ENCODE assay signal across 30 cellular contexts in genomic region chr5:82182662-82183061, GRCh38.
DNase-seq lines count a peak whose midpoint lies in the region; FAIRE-seq and TF ChIP-seq lines count a peak whose summit lies in the region.
"Had no signal": no experiment of that assay in that cellular context is flagged by ENCODE, and none has a peak within 500 bp of the region (broad histone marks: within the 10 kb centered on the region; RNA-seq: fewer than 3 reads in every experiment).

No MANE protein-coding gene starts in this region.

- TF ChIP-seq CTCF in HEK293 (tag by site-specific recombination; IDR thresholded peaks at IDR 0.05): no peak

- H3K4me1 ChIP-seq in HEK293 (ENCODE audit: control insufficient read depth, insufficient read depth, low read length): no peaks in the 10 kb centered on the region
- H3K4me1 ChIP-seq: A549, BLaER1, Caco-2 had no signal

- no peak overlapping the region for H3K27ac ChIP-seq in HEK293 (ENCODE audit: extremely low read depth, low read depth, low read length)
- H3K27ac ChIP-seq: 22Rv1, A549, BLaER1, C4-2B had no signal

- DNase-seq in GM12892 (ENCODE audit: insufficient read length) (no peak), COLO829 (ENCODE audit: low spot score) (no peak), erythroblast (lab: John Stamatoyannopoulos, UW) (no peak)
- DNase-seq: 8988T; ACHN; AML-193; BE2C; C1 segment of cervical spinal cord; Caco-2; Calu3; CD4-positive, alpha-beta memory T cell; CD4-positive, alpha-beta T cell; CD4-positive, CD25-positive, alpha-beta regulatory T cell; CD8-positive, alpha-beta memory T cell; CD8-positive, alpha-beta T cell; COR-L47; DMS 273 treated with DMSO at 0.1 percent for 48 hours; DMS153; DMS53; DMS79; DMS79 treated with DMSO at 0.1 percent for 48 hours; DND-41; EL had no signal

- no peak overlapping the region for H3K4me3 ChIP-seq in HEK293 (ENCODE audit: low read depth, low read length)
- H3K4me3 ChIP-seq: A549; BLaER1; BLaER1 treated with 17β-estradiol and CSF1 and Interleukin-3, amounts not matched to agents 10 nM and 100 nM had no signal

- POLR2A ChIA-PET in HEK293 (lab: Yijun Ruan, JAX): no interaction called here

- CTCF ChIA-PET in HEK293 (lab: Yijun Ruan, JAX): no interaction called here

- H3K36me3 ChIP-seq in HEK293 (ENCODE audit: control insufficient read depth in 2 of 2, insufficient read depth in 1 of 2, low read length in 2 of 2): no peaks in the 10 kb centered on the region
- H3K36me3 ChIP-seq: BE2C had no signal

- TF ChIP-seq POLR2A in GM12892 (IDR thresholded peaks at IDR 0.05; ENCODE audit: low read depth, low read length) (no peak), erythroblast (IDR thresholded peaks at IDR 0.05; ENCODE audit: low read length) (no peak)

- peak; percentile 5 for FAIRE-seq in GM12892 (lab: Jason Lieb, UNC)
- FAIRE-seq: A549, D721Med had no signal

- no peaks in the 10 kb centered on the region for H3K9me3 ChIP-seq in HEK293 (ENCODE audit: control insufficient read depth, insufficient read depth, low read depth, low read length)
- H3K9me3 ChIP-seq: A549; BE2C; BLaER1; BLaER1 treated with 17β-estradiol and CSF1 and Interleukin-3, amounts not matched to agents 10 nM and 100 nM; Caco-2 had no signal

TF ChIP-seq in HEK293, 187 proteins besides CTCF, POLR2A, EP300 and RAD21:
- TF ChIP-seq ZNF843 (tag by site-specific recombination; IDR thresholded peaks at IDR 0.05) (no peak), ZNF529 (tag by site-specific recombination; IDR thresholded peaks at IDR 0.05; ENCODE audit: insufficient replicate concordance) (peak; percentile 96)
